ENCODE assay signal across 20 cellular contexts in the genomic region with DNA sequence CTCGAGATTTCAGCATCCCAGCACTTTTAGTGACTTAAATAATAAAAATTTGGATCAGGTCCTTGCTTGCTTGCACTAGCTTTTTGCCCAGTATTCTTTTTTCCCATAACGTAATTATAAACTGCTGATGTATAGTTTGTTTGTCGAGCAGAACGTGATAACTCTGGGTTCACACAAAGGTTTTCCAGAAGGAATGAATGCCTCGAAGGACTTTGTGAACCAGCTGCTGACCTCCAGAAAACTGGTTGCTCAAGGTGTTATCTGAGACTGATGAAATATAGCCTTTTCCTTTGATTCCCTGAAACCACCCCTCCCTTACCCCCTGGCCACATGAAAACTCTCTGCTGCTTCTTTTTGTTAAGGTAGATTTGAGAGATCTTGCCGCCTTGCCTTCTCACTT.
DNase-seq lines count a peak whose midpoint lies in the region; ATAC-seq and TF ChIP-seq lines count a peak whose summit lies in the region.
"Had no signal": no experiment of that assay in that cellular context is flagged by ENCODE, and none has a peak within 500 bp of the region (broad histone marks: within the 10 kb centered on the region; RNA-seq: fewer than 3 reads in every experiment).

No MANE protein-coding gene starts in this region.

- H3K4me1 Mint-ChIP-seq in stimulated activated effector memory CD8-positive, alpha-beta T cell treated with anti-CD3 and anti-CD28 coated beads, Interleukin-12 subunit alpha, Interleukin-12 subunit beta, amount 100 ng/mL, for 72 hours: no peaks in the 10 kb centered on the region
- peaks cover 12% of the 10 kb centered on the region for H3K4me1 Mint-ChIP-seq in MCF 10A (ENCODE audit: insufficient read depth, unreplicated experiment)

- H3K27ac Mint-ChIP-seq in stimulated activated effector memory CD8-positive, alpha-beta T cell treated with anti-CD3 and anti-CD28 coated beads, Interleukin-12 subunit alpha, Interleukin-12 subunit beta, amount 100 ng/mL, for 72 hours: no peak overlapping the region
- no peak overlapping the region for H3K27ac Mint-ChIP-seq in MCF 10A (ENCODE audit: low read depth, unreplicated experiment)
- H3K27ac Mint-ChIP-seq: CD8-positive, alpha-beta T cell had no signal

- ATAC-seq in stimulated activated effector memory CD8-positive, alpha-beta T cell treated with anti-CD3 and anti-CD28 coated beads, Interleukin-12 subunit alpha, Interleukin-12 subunit beta, amount 100 ng/mL, for 72 hours: no peak
- ATAC-seq: CD8-positive, alpha-beta T cell had no signal

- H3K4me3 ChIP-seq in BJ (ENCODE audit: low read depth, low read length) (no peak overlapping the region), HFF-Myc (replicated peaks; ENCODE audit: low read depth, low read length) (no peak overlapping the region), choroid plexus epithelial cell (ENCODE audit: low read depth, low read length) (no peak overlapping the region)
- H3K4me3 ChIP-seq: BLaER1, HAP-1, SJSA1 had no signal

- H3K27me3 Mint-ChIP-seq in MCF 10A (ENCODE audit: insufficient read depth, unreplicated experiment): no peaks in the 10 kb centered on the region

- no peaks in the 10 kb centered on the region for H3K36me3 Mint-ChIP-seq in stimulated activated effector memory CD8-positive, alpha-beta T cell treated with anti-CD3 and anti-CD28 coated beads, Interleukin-12 subunit alpha, Interleukin-12 subunit beta, amount 100 ng/mL, for 72 hours
- H3K36me3 Mint-ChIP-seq in MCF 10A (ENCODE audit: insufficient read depth, unreplicated experiment): no peaks in the 10 kb centered on the region
- H3K36me3 Mint-ChIP-seq: CD8-positive, alpha-beta T cell had no signal

- BruUV-seq in MCF 10A (replicated peaks; lab: Mats Ljungman, UMichigan): no TSS peak

- intact Hi-C loops in MCF 10A (cut with micrococcal nuclease): no loop called here

- H3K27me3 ChIP-seq in BJ (ENCODE audit: control insufficient read depth, insufficient read depth, low read length): no peaks in the 10 kb centered on the region
- H3K27me3 ChIP-seq: BLaER1, SJSA1 had no signal

- TF ChIP-seq CTCF in BJ (IDR thresholded peaks at IDR 0.05; ENCODE audit: insufficient read depth, low read depth, low read length) (no peak), HFF-Myc (IDR thresholded peaks at IDR 0.05; ENCODE audit: low read depth, low read length, missing control alignments) (no peak), choroid plexus epithelial cell (conservative IDR thresholded peaks at IDR 0.05; ENCODE audit: low read depth, low read length) (no peak), MCF 10A (IDR thresholded peaks at IDR 0.05; ENCODE audit: unreplicated experiment) (no peak)

- H3K36me3 ChIP-seq in BJ (ENCODE audit: control insufficient read depth, insufficient read depth, low read length): no peaks in the 10 kb centered on the region
- H3K36me3 ChIP-seq: BLaER1, HAP-1, SJSA1 had no signal

- DNase-seq in BJ (ENCODE audit: low read depth) (peak; percentile 13), HFF-Myc (ENCODE audit: extremely low read depth, low read depth) (peak; percentile 9), choroid plexus epithelial cell (ENCODE audit: low read depth) (peak; percentile 53), left kidney (ENCODE audit: low read depth, low spot score) (peak; percentile 57), dermis blood vessel endothelial cell (no peak), A172 (ENCODE audit: low spot score) (no peak), MCF 10A (ENCODE audit: unreplicated experiment) (no peak)
- DNase-seq in stimulated activated effector memory CD8-positive, alpha-beta T cell treated with anti-CD3 and anti-CD28 coated beads, Interleukin-12 subunit alpha, Interleukin-12 subunit beta, amount 100 ng/mL, for 72 hours (ENCODE audit: low spot score in 2 of 2): no peak
- DNase-seq: 8988T; CD8-positive, alpha-beta T cell; DND-41; GF-D8; NCI-H1105 treated with DMSO at 0.1 percent for 48 hours; NCI-H1694 treated with DMSO at 0.1 percent for 48 hours; NCI-H2107; NCI-H2227 treated with DMSO at 0.1 percent for 48 hours; NCI-H524 treated with DMSO at 0.1 percent for 48 hours had no signal

- POLR2A ChIA-PET in BJ (lab: Charles Lee): no interaction called here
- POLR2A ChIA-PET in MCF 10A (lab: Yijun Ruan, JAX): interaction anchor here (0.9 kb wide), 1 partner anchor 36 kb away, joined by 3 read pairs; no protein-coding TSS in a partner anchor

- H3K9me3 Mint-ChIP-seq in stimulated activated effector memory CD8-positive, alpha-beta T cell treated with anti-CD3 and anti-CD28 coated beads, Interleukin-12 subunit alpha, Interleukin-12 subunit beta, amount 100 ng/mL, for 72 hours: no peaks in the 10 kb centered on the region
- H3K9me3 Mint-ChIP-seq in MCF 10A (ENCODE audit: unreplicated experiment): no peaks in the 10 kb centered on the region
- H3K9me3 Mint-ChIP-seq: CD8-positive, alpha-beta T cell had no signal

- CTCF ChIA-PET in BJ (lab: Yijun Ruan, JAX): no interaction called here
- CTCF ChIA-PET in MCF 10A (lab: Yijun Ruan, JAX): no interaction called here

- H3K4me3 Mint-ChIP-seq in stimulated activated effector memory CD8-positive, alpha-beta T cell treated with anti-CD3 and anti-CD28 coated beads, Interleukin-12 subunit alpha, Interleukin-12 subunit beta, amount 100 ng/mL, for 72 hours: no peak overlapping the region
- no peak overlapping the region for H3K4me3 Mint-ChIP-seq in MCF 10A (ENCODE audit: unreplicated experiment)
- H3K4me3 Mint-ChIP-seq: CD8-positive, alpha-beta T cell had no signal

Comparison
In these comparisons a context has a peak if more than half of its experiments do, and no peak if none do; other contexts are left out.
1. DNase-seq: peak in BJ (single experiment), HFF-Myc (single experiment), choroid plexus epithelial cell (single experiment) and left kidney (single experiment); none in stimulated activated effector memory CD8-positive, alpha-beta T cell treated with anti-CD3 and anti-CD28 coated beads, Interleukin-12 subunit alpha, Interleukin-12 subunit beta, amount 100 ng/mL, for 72 hours (0 of 2), dermis blood vessel endothelial cell (single experiment), A172 (single experiment) and MCF 10A (single experiment).